Comparison of ENCODE assay signal across 10 cellular contexts in genomic region chrX:84907324-84907946, GRCh38.
DNase-seq lines count a peak whose midpoint lies in the region; ATAC-seq and TF ChIP-seq lines count a peak whose summit lies in the region.
"Had no signal": no experiment of that assay in that cellular context is flagged by ENCODE, and none has a peak within 500 bp of the region (broad histone marks: within the 10 kb centered on the region; RNA-seq: fewer than 3 reads in every experiment).

No MANE protein-coding gene starts in this region.

- H3K79me2 ChIP-seq in Loucy (ENCODE audit: insufficient read depth, low read length), result no peaks in the 10 kb centered on the region

- no peak overlapping the region for H3K4me2 ChIP-seq in Loucy (ENCODE audit: low read depth, low read length, poor library complexity, severe bottlenecking)
- H3K4me2 ChIP-seq: KMS-11 had no signal

- H4K20me1 ChIP-seq in Loucy (ENCODE audit: insufficient read depth, low read length, poor library complexity, severe bottlenecking), result no peaks in the 10 kb centered on the region

- H3K9me3 ChIP-seq in Loucy (ENCODE audit: insufficient read depth, low read depth, low read length), result no peaks in the 10 kb centered on the region

- H3K4me1 Mint-ChIP-seq in chondrocyte (ENCODE audit: low read depth) (peaks cover 2% of the 10 kb centered on the region), nephron progenitor cell (no peaks in the 10 kb centered on the region)

- no peaks in the 10 kb centered on the region for H3K36me3 Mint-ChIP-seq in chondrocyte (ENCODE audit: low read depth)
- no peaks in the 10 kb centered on the region for H3K36me3 Mint-ChIP-seq in nephron progenitor cell (ENCODE audit: low read depth)

- ATAC-seq in HG03457 (IDR thresholded peaks at IDR 0.05; ENCODE audit: unreplicated experiment), result no peak

- peak; percentile 18 for DNase-seq in DMS114 treated with DMSO at 0.1 percent for 48 hours (lab: John Stamatoyannopoulos, UW; ENCODE audit: unreplicated experiment)
- DNase-seq in chondrocyte (ENCODE audit: low spot score), result no peak
- no peak for DNase-seq in nephron progenitor cell
- no peak for DNase-seq in NCI-H1417 treated with DMSO at 0.1 percent for 48 hours (lab: John Stamatoyannopoulos, UW)
- DNase-seq in NCI-H2029 treated with DMSO at 0.1 percent for 48 hours (lab: John Stamatoyannopoulos, UW), result no peak
- no peak for DNase-seq in activated CD4-positive, alpha-beta T cell treated with anti-CD3 and anti-CD28 coated beads, Interleukin-2, amount 50 U/mL, for 4 hours
- DNase-seq: GOT3 had no signal

- no peaks in the 10 kb centered on the region for H3K4me1 ChIP-seq in Loucy (ENCODE audit: insufficient read depth, low read length, poor library complexity, severe bottlenecking)

- peaks cover 8% of the 10 kb centered on the region for H3K9me3 Mint-ChIP-seq in chondrocyte (ENCODE audit: low read depth)
- peaks cover 18% of the 10 kb centered on the region for H3K9me3 Mint-ChIP-seq in nephron progenitor cell

- no peak overlapping the region for H3K4me3 ChIP-seq in Loucy (ENCODE audit: low read length, poor library complexity, severe bottlenecking)

- H3K27me3 ChIP-seq in Loucy (ENCODE audit: insufficient read depth, low read length, poor library complexity, severe bottlenecking), result no peaks in the 10 kb centered on the region

- H3K27me3 Mint-ChIP-seq in chondrocyte (ENCODE audit: low read depth) (peaks cover 5% of the 10 kb centered on the region), nephron progenitor cell (ENCODE audit: low read depth, poor library complexity) (no peaks in the 10 kb centered on the region)

- H3K4me3 Mint-ChIP-seq in chondrocyte (ENCODE audit: unreplicated experiment) (no peak overlapping the region), nephron progenitor cell (no peak overlapping the region)

- no peak overlapping the region for H2AFZ ChIP-seq in Loucy (ENCODE audit: low read length)

- peak; percentile 33 for TF ChIP-seq CTCF in Loucy (conservative IDR thresholded peaks at IDR 0.05; ENCODE audit: low read length)
- peak; percentile 76 for TF ChIP-seq CTCF in chondrocyte (IDR thresholded peaks at IDR 0.05)
- TF ChIP-seq CTCF in nephron progenitor cell (IDR thresholded peaks at IDR 0.05), result peak; percentile 27

- H3K9me2 ChIP-seq in Loucy (replicated peaks; ENCODE audit: low read depth, low read length), result no peaks in the 10 kb centered on the region

- no peaks in the 10 kb centered on the region for H3F3A ChIP-seq in Loucy (ENCODE audit: low read depth)

- H3K9ac ChIP-seq in Loucy (ENCODE audit: low read depth, low read length, poor library complexity, severe bottlenecking), result no peak overlapping the region
- H3K9ac ChIP-seq: KMS-11 had no signal

- H3K36me3 ChIP-seq in Loucy (ENCODE audit: insufficient read depth, low read length), result no peaks in the 10 kb centered on the region

- H3K27ac Mint-ChIP-seq in chondrocyte (ENCODE audit: unreplicated experiment) (no peak overlapping the region), nephron progenitor cell (no peak overlapping the region)
